ENCODE assay signal across 9 cellular contexts in the genomic region with DNA sequence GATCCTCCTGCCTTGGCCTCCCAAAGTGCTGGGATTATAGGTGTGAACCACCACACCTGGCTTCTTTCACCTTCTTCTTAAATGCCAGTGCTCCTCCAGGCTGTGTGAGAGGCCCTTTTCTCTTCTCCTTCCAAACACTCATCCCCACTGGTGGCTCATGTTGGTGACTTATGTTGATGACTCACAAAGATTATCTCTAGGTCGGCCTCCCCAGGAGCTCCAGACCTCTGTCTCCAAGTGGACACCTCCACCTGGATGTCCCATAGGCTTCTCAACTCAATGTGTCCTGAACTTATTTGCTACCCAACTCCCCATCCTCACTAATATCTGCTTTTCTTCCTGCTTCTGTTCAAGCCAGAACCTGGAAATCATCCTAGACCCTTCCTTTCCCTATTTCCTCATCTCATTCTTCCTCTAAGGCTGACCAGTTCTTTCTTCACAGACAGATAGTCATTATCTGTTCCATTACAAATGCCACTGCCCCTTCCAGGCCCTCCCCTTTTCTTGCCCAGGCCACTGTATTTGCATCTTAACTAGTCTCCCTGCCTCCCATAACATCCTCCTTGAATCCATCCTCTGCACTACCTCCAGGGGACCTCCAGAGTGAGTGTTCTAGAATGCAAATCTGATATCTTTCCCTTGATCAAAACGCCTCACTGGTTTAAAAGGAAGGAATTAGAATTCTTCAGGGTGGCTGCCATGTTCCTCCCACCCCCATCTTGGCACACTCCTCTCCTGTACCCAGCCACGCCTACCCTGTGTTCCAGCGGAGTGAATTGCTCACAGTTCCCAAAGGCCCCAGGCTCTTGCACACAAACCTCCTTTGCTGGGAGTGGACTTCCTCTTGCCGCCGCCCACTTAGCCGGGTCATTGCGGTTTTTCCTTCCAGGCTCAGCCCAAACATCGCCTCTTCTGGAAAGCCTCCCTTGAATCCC. TPM values are rescaled to one million over a fixed set of nuclear protein-coding genes. Genes with fewer than 3 reads are reported as not detected.
DNase-seq lines count a peak whose midpoint lies in the region; ATAC-seq and TF ChIP-seq lines count a peak whose summit lies in the region.
"Had no signal": no experiment of that assay in that cellular context is flagged by ENCODE, and none has a peak within 500 bp of the region (broad histone marks: within the 10 kb centered on the region; RNA-seq: fewer than 3 reads in every experiment).

No MANE protein-coding gene starts in this region.

- H3K36me3 ChIP-seq in psoas muscle (ENCODE audit: insufficient read depth in 1 of 2, low read depth in 1 of 2): no peaks in the 10 kb centered on the region

- H3K4me3 ChIP-seq in fibroblast of villous mesenchyme (ENCODE audit: low read depth, low read length) (peak overlapping the region; percentile 12), psoas muscle (peak overlapping the region; percentile 38)

- peak; percentile 61 to 88 (median 87) for ATAC-seq in psoas muscle
- no peak for ATAC-seq in GM18870 (IDR thresholded peaks at IDR 0.05; ENCODE audit: unreplicated experiment)
- no peak for ATAC-seq in HG03135 (IDR thresholded peaks at IDR 0.05; ENCODE audit: unreplicated experiment)

- peaks cover 4% of the 10 kb centered on the region for H3K4me1 ChIP-seq in psoas muscle

- peak; percentile 94 for DNase-seq in EL
- DNase-seq in SKM-1 (lab: John Stamatoyannopoulos, UW; ENCODE audit: unreplicated experiment): peak; percentile 41
- DNase-seq in fibroblast of villous mesenchyme (ENCODE audit: low read depth): peak; percentile 94
- DNase-seq in psoas muscle: peak; percentile 86 to 90
- DNase-seq in DMS79 treated with DMSO at 0.1 percent for 48 hours (lab: John Stamatoyannopoulos, UW): no peak
- no peak for DNase-seq in NCI-H2029 (lab: John Stamatoyannopoulos, UW)
- DNase-seq: NK-92 treated with Interleukin-12 subunit alpha and Interleukin-12 subunit beta, amount 100 ng/mL, for 24 hours had no signal

- intact Hi-C loops in psoas muscle (cut with DNase I): no loop called here

- peaks cover 0 to 9% (median 2%) of the 10 kb centered on the region in 3 donors for H3K27me3 ChIP-seq in psoas muscle (ENCODE audit: insufficient read depth in 3 of 3, low read length in 2 of 3)

- H3K9me3 ChIP-seq in psoas muscle: peaks cover 4% of the 10 kb centered on the region

- TF ChIP-seq CTCF in fibroblast of villous mesenchyme (IDR thresholded peaks at IDR 0.05; ENCODE audit: insufficient read depth, low read depth, low read length): peak; percentile 7
- no peak for TF ChIP-seq CTCF in psoas muscle (IDR thresholded peaks at IDR 0.05)

- 40 to 50% (median 47%) methylated on average over 9 of the region's 9 CpGs for WGBS in psoas muscle, 3 donors

- peak overlapping the region; percentile 70 for H3K27ac ChIP-seq in psoas muscle

RNA-seq across cellular contexts. Expression of a gene that starts 34.8 kb away (rescaled TPM):
- under 0.01 TPM in 1 of 2 replicates, not detected in the other for total RNA-seq in fibroblast of villous mesenchyme
- total RNA-seq in psoas muscle: not detected
- under 1 TPM in 1 of 3 donors, not detected in 2; 0.03 TPM for polyA plus RNA-seq in psoas muscle

Comparison
In these comparisons a context has a peak if more than half of its experiments do, and no peak if none do; other contexts are left out.
1. DNase-seq: peak in EL (single experiment), SKM-1 (single experiment), fibroblast of villous mesenchyme (single experiment) and psoas muscle (2 of 2); none in DMS79 treated with DMSO at 0.1 percent for 48 hours (single experiment) and NCI-H2029 (single experiment).
2. ATAC-seq: peak in psoas muscle (4 of 4); none in GM18870 (single experiment) and HG03135 (single experiment).